Comparison of ENCODE assay signal across 29 cellular contexts in genomic region chr2:48540237-48540935, GRCh38.
"Had no signal": no experiment of that assay in that cellular context is flagged by ENCODE, and none has a peak within 500 bp of the region (broad histone marks: within the 10 kb centered on the region; RNA-seq: fewer than 3 reads in every experiment).

No MANE protein-coding gene starts in this region.

- H3K27ac Mint-ChIP-seq: activated naive CD4-positive, alpha-beta T cell treated with anti-CD3 and anti-CD28 coated beads, Interleukin-2, amount 10 ng/mL, durations not matched to agents 7 days and 5 days; activated naive CD8-positive, alpha-beta T cell treated with anti-CD3 and anti-CD28 coated beads, Interleukin-2, amount 10 ng/mL, durations not matched to agents 7 days and 5 days; activated T-helper 1 cell treated with anti-CD3 and anti-CD28 coated beads, Interleukin-12 subunit alpha, Interleukin-12 subunit beta, Interleukin-2, Interleukin-4 antibody, amounts not matched to agents 30 ng/mL and 10 ng/mL and 1 ng/mL, durations not matched to agents 14 hours and 24 hours and 36 hours; brain; naive B cell; nephron progenitor cell; stimulated activated naive B cell treated with anti-CD40 and anti-IgM and Interleukin-4, amounts not matched to agents 10 μg/mL and 1 μg/mL and 100 μg/mL, for 72 hours; T-helper 2 cell treated with Interferon-gamma antibody and Interleukin-4, amounts not matched to agents 5 μg/mL and 100 μg/mL, for 36 hours had no signal

- H3K9me3 ChIP-seq: ascending aorta, heart right ventricle, left lung, pancreas, prostate gland, suprapubic skin, tibial artery had no signal

- DNase-seq: activated CD4-positive, alpha-beta T cell treated with anti-CD3 and anti-CD28 coated beads for 48 hours; activated CD4-positive, alpha-beta T cell treated with anti-CD3 and anti-CD28 coated beads, Interleukin-2, amount 50 U/mL, for 48 hours; activated CD8-positive, alpha-beta memory T cell treated with anti-CD3 and anti-CD28 coated beads for 24 hours; activated effector memory CD4-positive, alpha-beta T cell treated with anti-CD3 and anti-CD28 coated beads, Interleukin-2, amount 50 U/mL, for 16 hours; activated naive CD4-positive, alpha-beta T cell treated with anti-CD3 and anti-CD28 coated beads, Interleukin-2, amount 10 ng/mL, durations not matched to agents 7 days and 5 days; activated naive CD8-positive, alpha-beta T cell treated with anti-CD3 and anti-CD28 coated beads, Interleukin-2, amount 10 ng/mL, durations not matched to agents 7 days and 5 days; dorsolateral prefrontal cortex; effector memory CD4-positive, alpha-beta T cell; erythroblast; foreskin fibroblast; heart right ventricle; left lung; naive B cell; nephron progenitor cell; pancreas; stimulated activated CD4-positive, alpha-beta T cell treated with anti-CD3 and anti-CD28 coated beads, Interleukin-15, amount 100 ng/mL, for 24 hours; stimulated activated CD4-positive, alpha-beta T cell treated with anti-CD3 and anti-CD28 coated beads, Interleukin-2, amount 100 ng/mL, for 24 hours; stimulated activated naive B cell treated with anti-CD40 and anti-IgM and Interleukin-4, amounts not matched to agents 10 μg/mL and 1 μg/mL and 100 μg/mL, for 72 hours; T-helper 1 cell; tibial artery had no signal

- ATAC-seq: heart right ventricle; left lung; pancreas; stimulated activated naive B cell treated with anti-CD40 and anti-IgM and Interleukin-4, amounts not matched to agents 10 μg/mL and 1 μg/mL and 100 μg/mL, for 72 hours had no signal

- H3K9me3 Mint-ChIP-seq: activated naive CD4-positive, alpha-beta T cell treated with anti-CD3 and anti-CD28 coated beads, Interleukin-2, amount 10 ng/mL, durations not matched to agents 7 days and 5 days; activated naive CD8-positive, alpha-beta T cell treated with anti-CD3 and anti-CD28 coated beads, Interleukin-2, amount 10 ng/mL, durations not matched to agents 7 days and 5 days; activated T-helper 1 cell treated with anti-CD3 and anti-CD28 coated beads, Interleukin-12 subunit alpha, Interleukin-12 subunit beta, Interleukin-2, Interleukin-4 antibody, amounts not matched to agents 30 ng/mL and 10 ng/mL and 1 ng/mL, durations not matched to agents 14 hours and 24 hours and 36 hours; naive B cell; stimulated activated naive B cell treated with anti-CD40 and anti-IgM and Interleukin-4, amounts not matched to agents 10 μg/mL and 1 μg/mL and 100 μg/mL, for 72 hours; T-helper 2 cell treated with Interferon-gamma antibody and Interleukin-4, amounts not matched to agents 5 μg/mL and 100 μg/mL, for 36 hours had no signal

- H3K27ac ChIP-seq: ascending aorta, cardiac muscle cell, coronary artery, dorsolateral prefrontal cortex, heart right ventricle, left lung, pancreas, prostate gland, suprapubic skin, tibial artery had no signal

- H3K4me1 ChIP-seq: pancreas, prostate gland, suprapubic skin had no signal

- H3K4me3 Mint-ChIP-seq: activated naive CD4-positive, alpha-beta T cell treated with anti-CD3 and anti-CD28 coated beads, Interleukin-2, amount 10 ng/mL, durations not matched to agents 7 days and 5 days; activated naive CD8-positive, alpha-beta T cell treated with anti-CD3 and anti-CD28 coated beads, Interleukin-2, amount 10 ng/mL, durations not matched to agents 7 days and 5 days; activated T-helper 1 cell treated with anti-CD3 and anti-CD28 coated beads, Interleukin-12 subunit alpha, Interleukin-12 subunit beta, Interleukin-2, Interleukin-4 antibody, amounts not matched to agents 30 ng/mL and 10 ng/mL and 1 ng/mL, durations not matched to agents 14 hours and 24 hours and 36 hours; brain; naive B cell; nephron progenitor cell; stimulated activated naive B cell treated with anti-CD40 and anti-IgM and Interleukin-4, amounts not matched to agents 10 μg/mL and 1 μg/mL and 100 μg/mL, for 72 hours; T-helper 2 cell treated with Interferon-gamma antibody and Interleukin-4, amounts not matched to agents 5 μg/mL and 100 μg/mL, for 36 hours had no signal

- H3K27me3 Mint-ChIP-seq: activated naive CD4-positive, alpha-beta T cell treated with anti-CD3 and anti-CD28 coated beads, Interleukin-2, amount 10 ng/mL, durations not matched to agents 7 days and 5 days; activated naive CD8-positive, alpha-beta T cell treated with anti-CD3 and anti-CD28 coated beads, Interleukin-2, amount 10 ng/mL, durations not matched to agents 7 days and 5 days; brain; naive B cell; stimulated activated naive B cell treated with anti-CD40 and anti-IgM and Interleukin-4, amounts not matched to agents 10 μg/mL and 1 μg/mL and 100 μg/mL, for 72 hours had no signal

- H3K4me1 Mint-ChIP-seq: activated naive CD4-positive, alpha-beta T cell treated with anti-CD3 and anti-CD28 coated beads, Interleukin-2, amount 10 ng/mL, durations not matched to agents 7 days and 5 days; naive B cell; stimulated activated naive B cell treated with anti-CD40 and anti-IgM and Interleukin-4, amounts not matched to agents 10 μg/mL and 1 μg/mL and 100 μg/mL, for 72 hours had no signal

- H3K4me3 ChIP-seq: ascending aorta, cardiac muscle cell, coronary artery, dorsolateral prefrontal cortex, heart right ventricle, left lung, lung, pancreas, prostate gland, suprapubic skin, tibial artery had no signal

- H3K36me3 Mint-ChIP-seq: activated naive CD4-positive, alpha-beta T cell treated with anti-CD3 and anti-CD28 coated beads, Interleukin-2, amount 10 ng/mL, durations not matched to agents 7 days and 5 days; activated naive CD8-positive, alpha-beta T cell treated with anti-CD3 and anti-CD28 coated beads, Interleukin-2, amount 10 ng/mL, durations not matched to agents 7 days and 5 days; naive B cell; stimulated activated naive B cell treated with anti-CD40 and anti-IgM and Interleukin-4, amounts not matched to agents 10 μg/mL and 1 μg/mL and 100 μg/mL, for 72 hours had no signal

- H3K36me3 ChIP-seq: ascending aorta, cardiac muscle cell, heart right ventricle, left lung, pancreas, prostate gland, suprapubic skin, tibial artery had no signal

- H3K27me3 ChIP-seq: ascending aorta, cardiac muscle cell, heart right ventricle, left lung, pancreas, suprapubic skin, tibial artery had no signal
